Comparison of ENCODE assay signal across 10 cellular contexts in genomic region chr5:125349432-125349831, GRCh38.
A peak's percentile ranks its signal among the peaks of the same experiment; 100 is the strongest.
DNase-seq lines count a peak whose midpoint lies in the region; FAIRE-seq and TF ChIP-seq lines count a peak whose summit lies in the region.
"Had no signal": no experiment of that assay in that cellular context is flagged by ENCODE, and none has a peak within 500 bp of the region (broad histone marks: within the 10 kb centered on the region; RNA-seq: fewer than 3 reads in every experiment).

No MANE protein-coding gene starts in this region.

- H3F3A ChIP-seq in SK-N-SH (replicated peaks; ENCODE audit: insufficient read depth): no peaks in the 10 kb centered on the region

- 83% methylated on average over 6 of the region's 6 CpGs for WGBS in SK-N-SH (ENCODE audit: low lambda C conversion rate)

- no peak for TF ChIP-seq CTCF in bronchial epithelial cell (IDR thresholded peaks at IDR 0.05; ENCODE audit: insufficient read depth, low read length, severe bottlenecking)
- no peak for TF ChIP-seq CTCF in SK-N-SH (IDR thresholded peaks at IDR 0.05)

- POLR2A ChIA-PET in SK-N-SH (lab: Yijun Ruan, JAX): no interaction called here

- no peak for DNase-seq in bronchial epithelial cell (ENCODE audit: low read depth)
- peak; percentile 19 for DNase-seq in hepatic stellate cell (ENCODE audit: low spot score)
- DNase-seq in putamen (ENCODE audit: low spot score): peak; percentile 59
- DNase-seq in SK-N-SH: no peak
- no peak for DNase-seq in effector CD8-positive, alpha-beta T cell (lab: John Stamatoyannopoulos, UW)
- DNase-seq in stimulated activated CD4-positive, alpha-beta T cell treated with anti-CD3 and anti-CD28 coated beads, Interleukin-15, amount 100 ng/mL, for 24 hours: no peak
- DNase-seq: activated T-cell treated with anti-CD3 and anti-CD28 coated beads, Interleukin-2, amount 50 U/mL, for 1 hour; COR-L47; NCI-H2171 had no signal

- TF ChIP-seq RAD21 in SK-N-SH (IDR thresholded peaks at IDR 0.05; ENCODE audit: low read length): no peak

- H3K9me2 ChIP-seq in SK-N-SH: no peaks in the 10 kb centered on the region

- H3K4me1 ChIP-seq in HUES48 (ENCODE audit: control insufficient read depth, insufficient read depth, low read length): peaks cover 25% of the 10 kb centered on the region
- H3K4me1 ChIP-seq in SK-N-SH (ENCODE audit: control insufficient read depth in 1 of 2, insufficient read depth in 2 of 2, low read depth in 1 of 2, low read length in 1 of 2): peaks cover 0 to 27% of the 10 kb centered on the region in 2 experiments; a peak in 2 of 4 replicates

- H3K36me3 ChIP-seq in HUES48 (ENCODE audit: control insufficient read depth, insufficient read depth, low read length) (no peaks in the 10 kb centered on the region), bronchial epithelial cell (ENCODE audit: control insufficient read depth, insufficient read depth, low read length) (no peaks in the 10 kb centered on the region), SK-N-SH (replicated peaks in 1 of 2; ENCODE audit: control insufficient read depth in 1 of 2, insufficient read depth in 2 of 2, low read length in 1 of 2) (no peaks in the 10 kb centered on the region)

- no peaks in the 10 kb centered on the region for H3K9me3 ChIP-seq in HUES48 (ENCODE audit: control insufficient read depth, insufficient read depth, low read length)
- no peaks in the 10 kb centered on the region for H3K9me3 ChIP-seq in SK-N-SH

- H3K4me3 ChIP-seq in HUES48 (ENCODE audit: low read depth, low read length) (no peak overlapping the region), bronchial epithelial cell (ENCODE audit: low read depth, low read length) (no peak overlapping the region), SK-N-SH (ENCODE audit: low read depth in 2 of 2, low read length in 1 of 2) (no peak overlapping the region)

- H4K20me1 ChIP-seq in SK-N-SH (ENCODE audit: insufficient read depth): no peaks in the 10 kb centered on the region

- H3K27ac ChIP-seq in HUES48 (ENCODE audit: low read depth, low read length): peak overlapping the region; percentile 75
- no peak overlapping the region; a peak in 1 of 4 replicates for H3K27ac ChIP-seq in SK-N-SH (ENCODE audit: low read depth in 2 of 2, low read length in 1 of 2)

- H3K27me3 ChIP-seq in HUES48 (ENCODE audit: control insufficient read depth, insufficient read depth, low read length) (no peaks in the 10 kb centered on the region), bronchial epithelial cell (ENCODE audit: control insufficient read depth, insufficient read depth, low read length) (no peaks in the 10 kb centered on the region), SK-N-SH (ENCODE audit: insufficient read depth) (no peaks in the 10 kb centered on the region)

- no peak overlapping the region for H3K9ac ChIP-seq in HUES48 (ENCODE audit: low read depth, low read length)
- H3K9ac ChIP-seq in SK-N-SH: no peak overlapping the region

- H3K4me2 ChIP-seq in SK-N-SH: no peak overlapping the region

- no peak for TF ChIP-seq EP300 in SK-N-SH (IDR thresholded peaks at IDR 0.05; ENCODE audit: borderline replicate concordance in 1 of 2, low read depth in 1 of 2, low read length in 1 of 2)

- CTCF ChIA-PET in SK-N-SH (lab: Yijun Ruan, JAX): interaction anchor here (0.7 to 1.0 kb wide), 2 partner anchors 17 to 26 kb away, joined by 3 read pairs; no protein-coding TSS in a partner anchor

- FAIRE-seq in bronchial epithelial cell (lab: Jason Lieb, UNC): peak; percentile 62

- no peak overlapping the region for H2AFZ ChIP-seq in SK-N-SH (ENCODE audit: low read depth)

- H3K79me2 ChIP-seq in SK-N-SH (ENCODE audit: insufficient read depth): no peaks in the 10 kb centered on the region

TF ChIP-seq in SK-N-SH, 30 proteins besides CTCF, POLR2A, EP300 and RAD21:
- no peak for TF ChIP-seq RXRA (IDR thresholded peaks at IDR 0.05; ENCODE audit: borderline replicate concordance, low read depth)

Comparison
In these comparisons a context has a peak if more than half of its experiments do, and no peak if none do; other contexts are left out.
1. DNase-seq: peak in hepatic stellate cell (single experiment) and putamen (single experiment); none in bronchial epithelial cell (single experiment), SK-N-SH (single experiment), effector CD8-positive, alpha-beta T cell (single experiment) and stimulated activated CD4-positive, alpha-beta T cell treated with anti-CD3 and anti-CD28 coated beads, Interleukin-15, amount 100 ng/mL, for 24 hours (single experiment).